In genomic region chr7:130366561-130366960, GRCh38 we compare ENCODE assay signal across 1 cellular context.
TF ChIP-seq lines count a peak whose summit lies in the region.

No MANE protein-coding gene starts in this region.

TF ChIP-seq in neural cell, 6 proteins besides CTCF, POLR2A, EP300 and RAD21 (continued from another document):
- TF ChIP-seq REST (IDR thresholded peaks at IDR 0.05; ENCODE audit: borderline replicate concordance) (no peak), SMC3 (conservative IDR thresholded peaks at IDR 0.05; ENCODE audit: poor library complexity) (no peak)
